Comparison of ENCODE assay signal across 9 cellular contexts in genomic region chrX:70988425-70988824, GRCh38. TPM values are rescaled to one million over a fixed set of nuclear protein-coding genes. Genes with fewer than 3 reads are reported as not detected.
"Had no signal": no experiment of that assay in that cellular context is flagged by ENCODE, and none has a peak within 500 bp of the region (broad histone marks: within the 10 kb centered on the region; RNA-seq: fewer than 3 reads in every experiment).

No MANE protein-coding gene starts in this region.

- H3K4me3 ChIP-seq: GM12878 had no signal

- DNase-seq: GDM1, GF-D8 had no signal

- ATAC-seq: GM12878 had no signal

- FAIRE-seq: G401.6, GM12878, GM12891, GM12892, GM18507, GM19239 had no signal

RNA-seq across cellular contexts. Expression of gene SLC7A3, which starts 57.5 kb away (rescaled TPM):
- total RNA-seq: G401 had no signal
